8 cellular contexts compared by ENCODE assay signal in the genomic region with DNA sequence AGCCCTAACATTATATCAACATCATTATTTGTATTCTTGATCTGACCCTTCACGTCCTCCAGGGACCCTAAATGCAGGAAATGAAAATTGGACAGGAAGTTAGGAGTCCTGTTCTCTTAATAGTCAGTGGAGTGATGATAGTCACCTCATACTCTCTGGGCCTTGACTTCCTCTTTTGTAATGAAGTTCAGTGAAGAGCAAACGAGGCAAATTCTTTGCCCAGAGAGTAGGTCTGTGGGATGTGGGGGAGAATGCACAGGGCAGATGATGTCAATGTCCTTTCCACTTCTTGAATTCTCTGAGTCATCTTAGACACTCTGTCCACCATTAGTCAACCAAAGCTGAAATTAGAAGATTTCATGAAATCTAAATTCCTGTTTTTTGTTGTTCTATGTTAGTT. TPM values are rescaled to one million over a fixed set of nuclear protein-coding genes. Genes with fewer than 3 reads are reported as not detected.
DNase-seq lines count a peak whose midpoint lies in the region; ATAC-seq, FAIRE-seq and TF ChIP-seq lines count a peak whose summit lies in the region.

No MANE protein-coding gene starts in this region.

- intact Hi-C loops in PC-3 (cut with micrococcal nuclease) (no loop called here), transverse colon (cut with DNase I; ENCODE audit: low total_unique reads) (no loop called here)

- in situ Hi-C loops in transverse colon (cut with MboI; ENCODE audit: low pct_ligation_motif_present in 1 of 4, low pct_unique_long_range_greater_than_20kb in 1 of 4, low sequenced_read_pairs in 3 of 4) = no loop called here

- no TSS peak for BruUV-seq in PC-3 (replicated peaks; lab: Mats Ljungman, UMichigan)

- no peak overlapping the region for H3K4me2 ChIP-seq in PC-3 (ENCODE audit: low read length)

- H3K9ac ChIP-seq in PC-3 (ENCODE audit: low read length) = no peak overlapping the region

- no peak overlapping the region for H2AFZ ChIP-seq in PC-3 (ENCODE audit: low read length)

- CTCF ChIA-PET in PC-3 (lab: Charles Lee) = no interaction called here

- no peaks in the 10 kb centered on the region for H3K36me3 ChIP-seq in MG63
- no peaks in the 10 kb centered on the region for H3K36me3 ChIP-seq in PC-3 (ENCODE audit: low read depth, low read length)
- H3K36me3 ChIP-seq in transverse colon = no peaks in the 10 kb centered on the region

- H3K27ac ChIP-seq in PC-3 (ENCODE audit: low read length) (no peak overlapping the region), transverse colon (no peak overlapping the region)

- H3K27me3 ChIP-seq in MG63 (no peaks in the 10 kb centered on the region), PC-3 (ENCODE audit: low read length) (peaks cover 16% of the 10 kb centered on the region; the same call in 1 of the 2 replicates), transverse colon (no peaks in the 10 kb centered on the region)

- no peak overlapping the region for H3K4me3 ChIP-seq in MG63
- H3K4me3 ChIP-seq in PC-3 (ENCODE audit: low read length) = no peak overlapping the region
- no peak overlapping the region for H3K4me3 ChIP-seq in transverse colon

- H4K20me1 ChIP-seq in PC-3 (ENCODE audit: low read length) = no peaks in the 10 kb centered on the region

- no peak for FAIRE-seq in GM12891 (lab: Jason Lieb, UNC)

- no peaks in the 10 kb centered on the region for H3F3A ChIP-seq in PC-3 (ENCODE audit: low read length, unreplicated experiment)

- POLR2A ChIA-PET in PC-3 (lab: Charles Lee; ENCODE audit: unreplicated experiment) = no interaction called here

- H3K9me2 ChIP-seq in PC-3 (replicated peaks; ENCODE audit: low read length) = no peaks in the 10 kb centered on the region

- TF ChIP-seq EP300 in transverse colon (IDR thresholded peaks at IDR 0.05; ENCODE audit: low read depth) = no peak

- DNase-seq in GM12891 (ENCODE audit: insufficient read length, low spot score) (no peak), LHCN-M2 (ENCODE audit: low read depth) (peak; percentile 32), germinal center (ENCODE audit: low spot score) (peak; percentile 59), MG63 (no peak), PC-3 (no peak), transverse colon (no peak)
- DNase-seq in central memory CD4-positive, alpha-beta T cell = no peak

- no peaks in the 10 kb centered on the region for H3K79me2 ChIP-seq in PC-3 (ENCODE audit: low read length)

- WGBS in transverse colon (ENCODE audit: low coverage in 1 of 2), 2 donors = 42 to 52% methylated on average over 2 of the region's 2 CpGs

- no peak for TF ChIP-seq CTCF in PC-3 (conservative IDR thresholded peaks at IDR 0.05; ENCODE audit: low read depth, low read length)
- TF ChIP-seq CTCF in transverse colon (IDR thresholded peaks at IDR 0.05) = no peak

- H3K9me3 ChIP-seq in MG63 (no peaks in the 10 kb centered on the region), PC-3 (ENCODE audit: low read length) (no peaks in the 10 kb centered on the region), transverse colon (no peaks in the 10 kb centered on the region)

- ATAC-seq in GM21576 (IDR thresholded peaks at IDR 0.05; ENCODE audit: unreplicated experiment) (peak; percentile 96), PC-3 (no peak)

- H3K4me1 ChIP-seq in PC-3 (ENCODE audit: insufficient read depth, low read length) = no peaks in the 10 kb centered on the region
- no peaks in the 10 kb centered on the region for H3K4me1 ChIP-seq in transverse colon

- no peak for TF ChIP-seq POLR2A in GM12891 (IDR thresholded peaks at IDR 0.05; ENCODE audit: low read depth, low read length)
- TF ChIP-seq POLR2A in transverse colon (IDR thresholded peaks at IDR 0.05) = no peak

TF ChIP-seq in GM12891, 5 proteins besides CTCF, POLR2A, EP300 and RAD21:
- TF ChIP-seq TAF1 (IDR thresholded peaks at IDR 0.05; ENCODE audit: low read depth, low read length) = no peak
- no peak for TF ChIP-seq PAX5 (IDR thresholded peaks at IDR 0.05; ENCODE audit: insufficient read depth, low read length, severe bottlenecking)
- no peak for TF ChIP-seq POU2F2 (IDR thresholded peaks at IDR 0.05; ENCODE audit: low read depth, low read length)
- TF ChIP-seq SPI1 (IDR thresholded peaks at IDR 0.05; ENCODE audit: low read depth, low read length) = peak; percentile 93

RNA-seq across cellular contexts. Expression of a gene that starts 17.1 kb away (rescaled TPM):
- polyA plus RNA-seq in GM12891 (2012; ENCODE audit: low read depth, missing spikeins) = under 0.01 TPM
- total RNA-seq in LHCN-M2 (2014; rRNA removed) (0.06 TPM in 1 of 2 replicates, not detected in the other), PC-3 (2014; rRNA removed) (not detected in 2 replicates), transverse colon (10 to 100 TPM; 10.1 to 21.4 (median 12.8) TPM)
- polyA plus RNA-seq in LHCN-M2 (2012) = not detected
- total RNA-seq in MG63 (2014; rRNA removed; shearing (Covaris generic); ENCODE audit: low replicate concordance) = not detected in 2 replicates

Comparison
In these comparisons a context has a peak if more than half of its experiments do, and no peak if none do; other contexts are left out.
1. DNase-seq: peak in LHCN-M2 (single experiment) and germinal center (single experiment); none in GM12891 (single experiment), central memory CD4-positive, alpha-beta T cell (single experiment), MG63 (single experiment), PC-3 (single experiment) and transverse colon (single experiment).
2. RNA of a gene that starts 17.1 kb away (total RNA-seq): 10.1 to 21.4 TPM in transverse colon; 0.06 TPM in LHCN-M2, not detected in MG63 and not detected in PC-3; every median in the first group is over 10 times any median in the second.